Comparison of ENCODE assay signal across 8 cellular contexts in genomic region chr16:684067-684794, GRCh38. TPM values are rescaled to one million over a fixed set of nuclear protein-coding genes. Genes with fewer than 3 reads are reported as not detected.
DNase-seq lines count a peak whose midpoint lies in the region; ATAC-seq and TF ChIP-seq lines count a peak whose summit lies in the region.

A gene with protein sequence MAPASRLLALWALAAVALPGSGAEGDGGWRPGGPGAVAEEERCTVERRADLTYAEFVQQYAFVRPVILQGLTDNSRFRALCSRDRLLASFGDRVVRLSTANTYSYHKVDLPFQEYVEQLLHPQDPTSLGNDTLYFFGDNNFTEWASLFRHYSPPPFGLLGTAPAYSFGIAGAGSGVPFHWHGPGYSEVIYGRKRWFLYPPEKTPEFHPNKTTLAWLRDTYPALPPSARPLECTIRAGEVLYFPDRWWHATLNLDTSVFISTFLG (minus strand): TSS chr16:684334. CDS start chr16:684319, 15 bp downstream.

- peaks cover 39% of the 10 kb centered on the region for H3K79me2 ChIP-seq in SK-N-SH (ENCODE audit: insufficient read depth)

- H3K36me3 ChIP-seq in SK-N-SH (replicated peaks in 1 of 2; ENCODE audit: control insufficient read depth in 1 of 2, insufficient read depth in 2 of 2, low read length in 1 of 2): peaks cover 13 to 39% of the 10 kb centered on the region in 2 experiments
- H3K36me3 ChIP-seq in gastroesophageal sphincter: peaks cover 0 to 46% of the 10 kb centered on the region in 2 donors

- CTCF ChIA-PET in HEK293T (lab: Yijun Ruan, JAX): no interaction called here
- CTCF ChIA-PET in SK-N-SH (lab: Yijun Ruan, JAX): interaction anchor here (0.6 to 5.9 kb wide), 8 partner anchors 15 to 322 kb away, joined by 3 to 38 read pairs (median 3); partner anchors contain the start of genes METTL26 and RHOT2
- CTCF ChIA-PET in activated naive CD4-positive, alpha-beta T cell treated with anti-CD3 and anti-CD28 coated beads, Interleukin-2, amount 10 ng/mL, durations not matched to agents 7 days and 5 days (lab: Charles Lee): no interaction called here

- H3K4me1 Mint-ChIP-seq in activated naive CD4-positive, alpha-beta T cell treated with anti-CD3 and anti-CD28 coated beads, Interleukin-2, amount 10 ng/mL, durations not matched to agents 7 days and 5 days: peaks cover 38% of the 10 kb centered on the region

- no peak within 1 kb of the TSS for H2AFZ ChIP-seq in SK-N-SH (ENCODE audit: low read depth)

- H3K4me2 ChIP-seq in SK-N-SH: peak within 1 kb of the TSS; percentile 90

- H3K4me3 Mint-ChIP-seq in activated naive CD4-positive, alpha-beta T cell treated with anti-CD3 and anti-CD28 coated beads, Interleukin-2, amount 10 ng/mL, durations not matched to agents 7 days and 5 days: peak within 1 kb of the TSS; percentile 74

- H3K27ac ChIP-seq in SK-N-SH (ENCODE audit: low read depth in 2 of 2, low read length in 1 of 2) (peak within 1 kb of the TSS; percentile 54 to 82), gastroesophageal sphincter (peak within 1 kb of the TSS; percentile 41 to 88 (median 82))

- H3K27me3 Mint-ChIP-seq in activated naive CD4-positive, alpha-beta T cell treated with anti-CD3 and anti-CD28 coated beads, Interleukin-2, amount 10 ng/mL, durations not matched to agents 7 days and 5 days: no peaks in the 10 kb centered on the region

- peak; percentile 85 for ATAC-seq in gastroesophageal sphincter

- TF ChIP-seq EP300 in SK-N-SH (IDR thresholded peaks at IDR 0.05; ENCODE audit: borderline replicate concordance in 1 of 2, low read depth in 1 of 2, low read length in 1 of 2): no peak
- TF ChIP-seq EP300 in gastroesophageal sphincter (IDR thresholded peaks at IDR 0.05): no peak

- H3K4me3 ChIP-seq in SK-N-SH (ENCODE audit: low read depth in 2 of 2, low read length in 1 of 2) (peak within 1 kb of the TSS; percentile 60 to 68), gastroesophageal sphincter (peak within 1 kb of the TSS; percentile 47 to 81)

- peak within 1 kb of the TSS; percentile 49 for H3K9ac ChIP-seq in SK-N-SH

- H3K36me3 Mint-ChIP-seq in activated naive CD4-positive, alpha-beta T cell treated with anti-CD3 and anti-CD28 coated beads, Interleukin-2, amount 10 ng/mL, durations not matched to agents 7 days and 5 days: peaks cover 22% of the 10 kb centered on the region

- WGBS in SK-N-SH (ENCODE audit: low lambda C conversion rate): no CpG with 5 or more reads among the region's 91 CpGs
- WGBS in gastroesophageal sphincter (ENCODE audit: low coverage in 1 of 2), 2 donors: no CpG with 5 or more reads among the region's 91 CpGs

- peak; percentile 70 to 72 for TF ChIP-seq POLR2A in gastroesophageal sphincter (IDR thresholded peaks at IDR 0.05)

- no peaks in the 10 kb centered on the region for H3K9me2 ChIP-seq in SK-N-SH

- POLR2A ChIA-PET in HEK293T (lab: Yijun Ruan, JAX): interaction anchor here (0.5 to 1.4 kb wide), 5 partner anchors 9 to 597 kb away, joined by 3 to 4 read pairs (median 3); partner anchors contain the start of gene ANTKMT
- POLR2A ChIA-PET in SK-N-SH (lab: Yijun Ruan, JAX): interaction anchor here (0.7 to 1.2 kb wide), 6 partner anchors 8 to 38 kb away, joined by 3 to 5 read pairs (median 4); partner anchors contain the start of genes ANTKMT and RHOT2

- peaks cover 8 to 53% of the 10 kb centered on the region in 2 experiments; a peak in 3 of 4 replicates for H3K4me1 ChIP-seq in SK-N-SH (ENCODE audit: control insufficient read depth in 1 of 2, insufficient read depth in 2 of 2, low read depth in 1 of 2, low read length in 1 of 2)
- H3K4me1 ChIP-seq in gastroesophageal sphincter: peaks cover 0 to 77% (median 51%) of the 10 kb centered on the region in 3 donors

- H3K27ac Mint-ChIP-seq in activated naive CD4-positive, alpha-beta T cell treated with anti-CD3 and anti-CD28 coated beads, Interleukin-2, amount 10 ng/mL, durations not matched to agents 7 days and 5 days: peak within 1 kb of the TSS; percentile 68

- TF ChIP-seq RAD21 in SK-N-SH (IDR thresholded peaks at IDR 0.05; ENCODE audit: low read length): no peak

- H3F3A ChIP-seq in SK-N-SH (replicated peaks; ENCODE audit: insufficient read depth): peaks cover 10% of the 10 kb centered on the region

- H4K20me1 ChIP-seq in SK-N-SH (ENCODE audit: insufficient read depth): peaks cover 23% of the 10 kb centered on the region

- H3K27me3 ChIP-seq in SK-N-SH (ENCODE audit: insufficient read depth): no peaks in the 10 kb centered on the region
- H3K27me3 ChIP-seq in gastroesophageal sphincter: no peaks in the 10 kb centered on the region

- TF ChIP-seq CTCF in SK-N-SH (IDR thresholded peaks at IDR 0.05) (no peak), gastroesophageal sphincter (IDR thresholded peaks at IDR 0.05) (peak in 1 of 4 experiments; percentile 5), subcutaneous adipose tissue (IDR thresholded peaks at IDR 0.05; ENCODE audit: low read depth) (no peak)

- H3K9me3 ChIP-seq in SK-N-SH (no peaks in the 10 kb centered on the region), gastroesophageal sphincter (no peaks in the 10 kb centered on the region)

- DNase-seq in GM04503 (ENCODE audit: low read depth): peak; percentile 73
- peak; percentile 91 for DNase-seq in HEK293T (ENCODE audit: extremely low spot score)
- DNase-seq in NCI-H1048 (lab: John Stamatoyannopoulos, UW): peak; percentile 85
- DNase-seq in SK-N-SH: peak; percentile 97
- peak; percentile 98 for DNase-seq in activated naive CD4-positive, alpha-beta T cell treated with anti-CD3 and anti-CD28 coated beads, Interleukin-2, amount 10 ng/mL, durations not matched to agents 7 days and 5 days
- peak; percentile 63 for DNase-seq in non-pigmented ciliary epithelial cell (ENCODE audit: low read depth)

- no peaks in the 10 kb centered on the region for H3K9me3 Mint-ChIP-seq in activated naive CD4-positive, alpha-beta T cell treated with anti-CD3 and anti-CD28 coated beads, Interleukin-2, amount 10 ng/mL, durations not matched to agents 7 days and 5 days

TF ChIP-seq in HEK293T, 16 proteins besides CTCF, POLR2A, EP300 and RAD21:
- TF ChIP-seq FOXM1 (IDR thresholded peaks at IDR 0.05; ENCODE audit: borderline replicate concordance) (0 out of 2 replicates have a peak, but pooled peaks have one; percentile 53), ARNT (IDR thresholded peaks at IDR 0.05) (peak; percentile 42), ELF4 (IDR thresholded peaks at IDR 0.05) (peak; percentile 92), L3MBTL2 (conservative IDR thresholded peaks at IDR 0.05) (peak; percentile 72), LEF1 (IDR thresholded peaks at IDR 0.05; ENCODE audit: borderline replicate concordance) (no peak; the same call in 1 of the 2 replicates), PKNOX1 (IDR thresholded peaks at IDR 0.05) (peak; percentile 20; the same call in 1 of the 2 replicates)

TF ChIP-seq in SK-N-SH, 30 proteins besides CTCF, POLR2A, EP300 and RAD21 (continues in another document):
- TF ChIP-seq TAF1 (IDR thresholded peaks at IDR 0.05; ENCODE audit: borderline replicate concordance, low read depth, low read length) (peak; percentile 74), ELF1 (IDR thresholded peaks at IDR 0.05) (peak; percentile 88), FOXJ3 (CRISPR knock-in tag; IDR thresholded peaks at IDR 0.05) (no peak), MAX (IDR thresholded peaks at IDR 0.05; ENCODE audit: low read depth) (peak; percentile 91), FOXM1 (IDR thresholded peaks at IDR 0.05; ENCODE audit: low read depth) (no peak; the same call in 1 of the 2 replicates), MXI1 (IDR thresholded peaks at IDR 0.05; ENCODE audit: low read depth, low read length) (peak; percentile 84; the same call in 1 of the 2 replicates), RCOR1 (IDR thresholded peaks at IDR 0.05; ENCODE audit: low read length) (no peak), ZBTB33 (IDR thresholded peaks at IDR 0.05; ENCODE audit: borderline replicate concordance, low read depth) (0 out of 2 replicates have a peak, but pooled peaks have one; percentile 41), EZH2phosphoT487 (IDR thresholded peaks at IDR 0.05; ENCODE audit: borderline replicate concordance, low read depth) (no peak), CHD2 (IDR thresholded peaks at IDR 0.05; ENCODE audit: low read length, partially characterized antibody) (peak; percentile 64), SMC3 (IDR thresholded peaks at IDR 0.05; ENCODE audit: low read depth, low read length) (no peak), TCF12 (IDR thresholded peaks at IDR 0.05) (peak; percentile 16; the same call in 1 of the 2 replicates), GATA2 (CRISPR knock-in tag; IDR thresholded peaks at IDR 0.05) (no peak), TEAD4 (IDR thresholded peaks at IDR 0.05; ENCODE audit: borderline replicate concordance, insufficient read depth) (no peak), POLR2AphosphoS5 (IDR thresholded peaks at IDR 0.05; ENCODE audit: low read depth, low read length) (peak; percentile 81)

RNA-seq across cellular contexts. Expression of the gene that starts here (rescaled TPM):
- 49.2 and 67.0 TPM in 2 replicates for polyA plus RNA-seq in SK-N-SH (2012; rRNA removed)
- polyA plus RNA-seq in SK-N-SH (2012; cell fraction: cytosol; rRNA removed): 26.2 and 45.4 TPM in 2 replicates
- polyA plus RNA-seq in SK-N-SH (2012; cell fraction: nucleus; rRNA removed): 89.7 and 119 TPM in 2 replicates
- total RNA-seq in gastroesophageal sphincter (100 to 1,000 TPM in 1 of 4 donors, 10 to 100 TPM in 3; 70.2 to 109 (median 90.5) TPM), subcutaneous adipose tissue (10 to 100 TPM; 27.4 to 67.8 (median 49.3) TPM)

Comparison
In these comparisons a context has a peak if more than half of its experiments do, and no peak if none do; other contexts are left out.
1. Peak in every context shown above with its lines: DNase-seq, ATAC-seq, H3K4me3 ChIP-seq and H3K27ac ChIP-seq.